Comparison of ENCODE assay signal across 32 cellular contexts in the genomic region with DNA sequence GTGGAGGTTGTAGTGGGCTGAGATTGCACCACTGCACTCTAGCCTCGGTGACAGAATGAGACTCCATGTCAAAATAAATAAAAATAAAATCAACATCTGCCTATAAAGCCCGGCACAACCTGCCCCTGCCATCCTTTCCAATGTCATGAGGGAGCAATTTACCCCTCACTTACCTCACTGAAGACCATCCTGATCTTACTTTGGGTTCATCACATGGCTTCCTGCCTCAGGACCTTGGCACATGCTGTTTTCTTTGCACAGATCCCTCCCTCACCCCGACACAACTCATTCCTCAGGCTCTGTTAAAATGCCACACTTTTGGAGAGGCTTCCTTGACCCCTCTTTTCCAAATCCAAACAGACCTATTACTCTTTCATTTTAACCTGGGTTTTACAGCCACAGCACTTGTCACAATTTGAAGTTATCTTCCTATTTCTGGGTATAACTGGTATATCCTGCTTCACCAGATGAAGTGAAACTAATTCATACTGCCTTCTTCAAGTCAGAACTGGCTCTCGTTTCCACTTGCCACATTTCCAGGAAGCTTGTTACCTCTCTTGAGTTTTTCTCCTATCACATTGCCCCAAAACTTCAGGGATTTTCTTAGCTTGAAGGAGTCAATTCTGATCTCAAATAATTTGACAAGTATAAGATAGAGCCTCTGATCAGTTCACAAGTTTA.
A peak's percentile ranks its signal among the peaks of the same experiment; 100 is the strongest.
DNase-seq lines count a peak whose midpoint lies in the region; ATAC-seq and FAIRE-seq lines count a peak whose summit lies in the region.
"Had no signal": no experiment of that assay in that cellular context is flagged by ENCODE, and none has a peak within 500 bp of the region (broad histone marks: within the 10 kb centered on the region; RNA-seq: fewer than 3 reads in every experiment).

No MANE protein-coding gene starts in this region.

- peak; percentile 55 for FAIRE-seq in GM19239 (lab: Jason Lieb, UNC)

- peak; percentile 34 for DNase-seq in GM19239 (ENCODE audit: insufficient read length, low spot score)
- DNase-seq in MV-4-11 (lab: John Stamatoyannopoulos, UW) = peak; percentile 23
- DNase-seq in epithelial cell of prostate (ENCODE audit: low read depth, low spot score) = peak; percentile 52
- DNase-seq in renal cortical epithelial cell (ENCODE audit: low read depth) = peak; percentile 34
- no peak for DNase-seq in germinal center (ENCODE audit: low spot score)
- no peak for DNase-seq in COR-L47 (lab: John Stamatoyannopoulos, UW)
- DNase-seq: activated B cell treated with CpG ODN at 0.5 μM for 24 hours; activated CD4-positive, alpha-beta T cell treated with anti-CD3 and anti-CD28 coated beads, Interleukin-2, amount 50 U/mL, for 1 hour; activated effector memory CD4-positive, alpha-beta T cell treated with anti-CD3 and anti-CD28 coated beads, Interleukin-2, amount 50 U/mL, for 16 hours; activated T-cell treated with anti-CD3 and anti-CD28 coated beads, Interleukin-2, amount 50 U/mL, for 24 hours; CD8-positive, alpha-beta memory T cell; colonic mucosa; DMS 273 treated with DMSO at 0.1 percent for 48 hours; effector CD8-positive, alpha-beta T cell; foreskin melanocyte; GM23248; KBM-7; lower lobe of right lung; MG63; naive thymus-derived CD8-positive, alpha-beta T cell; NCI-H1436 treated with DMSO at 0.1 percent for 48 hours; NCI-H2107; NCI-H446; NCI-H748 treated with DMSO at 0.1 percent for 48 hours; psoas muscle; RPMI8226; stimulated activated CD4-positive, alpha-beta T cell treated with anti-CD3 and anti-CD28 coated beads, Interleukin-4, amount 100 ng/mL, for 24 hours; T-cell had no signal

- peak overlapping the region; percentile 29 for H3K27ac ChIP-seq in epithelial cell of prostate
- H3K27ac ChIP-seq: cardiac muscle cell, colonic mucosa, esophagus muscularis mucosa, GM23248, lower lobe of right lung, psoas muscle had no signal

- ATAC-seq in HG02840 (IDR thresholded peaks at IDR 0.05; ENCODE audit: low FRiP score, unreplicated experiment) (no peak), GM18858 (IDR thresholded peaks at IDR 0.05; ENCODE audit: unreplicated experiment) (no peak)
- ATAC-seq: lower lobe of right lung; naive thymus-derived CD8-positive, alpha-beta T cell; psoas muscle; T-cell had no signal

Comparison
In these comparisons a context has a peak if more than half of its experiments do, and no peak if none do; other contexts are left out.
1. DNase-seq: peak in GM19239 (single experiment), MV-4-11 (single experiment), epithelial cell of prostate (single experiment) and renal cortical epithelial cell (single experiment); none in germinal center (single experiment) and COR-L47 (single experiment).